18 cellular contexts compared by ENCODE assay signal in the genomic region with DNA sequence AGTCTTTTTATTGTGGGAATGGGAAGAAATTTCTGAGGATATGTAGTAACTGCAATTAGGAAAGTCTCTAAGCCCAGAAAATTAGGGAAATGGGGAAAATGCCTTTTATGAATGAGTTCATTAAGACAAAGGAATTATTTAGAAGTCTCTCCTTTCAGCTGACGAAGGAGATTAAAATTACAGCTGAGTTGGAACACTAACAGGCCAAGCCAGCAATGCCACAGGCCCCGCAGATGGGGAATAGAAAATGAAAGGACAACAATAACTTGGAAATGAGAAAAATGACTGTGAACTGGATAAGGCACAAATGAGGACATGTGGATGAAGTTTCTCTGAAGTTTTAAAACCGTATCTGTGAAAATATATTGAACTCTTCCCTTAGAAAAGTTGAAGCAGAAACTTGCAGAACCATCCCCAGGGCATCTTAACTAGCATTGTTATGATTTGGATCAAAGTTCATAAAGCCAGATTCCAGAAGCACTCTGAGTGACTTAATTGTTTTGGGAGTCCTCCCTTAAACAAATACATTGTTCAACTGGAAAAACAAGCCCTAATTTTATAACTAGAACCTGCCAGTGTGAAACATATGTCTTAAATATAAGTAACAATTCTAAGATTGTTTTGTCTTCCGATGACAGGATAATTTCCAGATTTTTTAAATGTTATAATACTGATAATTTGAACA. TPM values are rescaled to one million over a fixed set of nuclear protein-coding genes. Genes with fewer than 3 reads are reported as not detected.
A peak's percentile ranks its signal among the peaks of the same experiment; 100 is the strongest.
DNase-seq lines count a peak whose midpoint lies in the region; ATAC-seq, FAIRE-seq and TF ChIP-seq lines count a peak whose summit lies in the region.
"Had no signal": no experiment of that assay in that cellular context is flagged by ENCODE, and none has a peak within 500 bp of the region (broad histone marks: within the 10 kb centered on the region; RNA-seq: fewer than 3 reads in every experiment).

No MANE protein-coding gene starts in this region.

- TF ChIP-seq CTCF in MM.1S (IDR thresholded peaks at IDR 0.05; ENCODE audit: low read length) (no peak), chondrocyte (IDR thresholded peaks at IDR 0.05) (no peak)

- H4K20me1 ChIP-seq in MM.1S (ENCODE audit: insufficient read depth, low read length): no peaks in the 10 kb centered on the region

- peaks cover 8% of the 10 kb centered on the region for H3K4me1 Mint-ChIP-seq in chondrocyte (ENCODE audit: low read depth)

- H3K4me3 ChIP-seq in MM.1S (ENCODE audit: low read length) (peak overlapping the region; percentile 10; the same call in 1 of the 2 replicates), skin epidermis (no peak overlapping the region)

- FAIRE-seq in urothelium cell line (lab: Jason Lieb, UNC): no peak

- peaks cover 43% of the 10 kb centered on the region for H3K4me1 ChIP-seq in MM.1S (ENCODE audit: low read length)

- no peaks in the 10 kb centered on the region for H3K27me3 ChIP-seq in MM.1S (replicated peaks; ENCODE audit: insufficient read depth, low read length)

- no peaks in the 10 kb centered on the region for H3K79me2 ChIP-seq in MM.1S (ENCODE audit: low read length)

- H3K27ac Mint-ChIP-seq in chondrocyte (ENCODE audit: unreplicated experiment): peak overlapping the region; percentile 63

- peaks cover 6% of the 10 kb centered on the region for H3K9me3 Mint-ChIP-seq in chondrocyte (ENCODE audit: low read depth)

- no peaks in the 10 kb centered on the region for H3K27me3 Mint-ChIP-seq in chondrocyte (ENCODE audit: low read depth)

- H3F3A ChIP-seq in MM.1S (ENCODE audit: insufficient read depth, low read length): peaks cover 39% of the 10 kb centered on the region

- no peaks in the 10 kb centered on the region for H3K9me2 ChIP-seq in MM.1S (replicated peaks; ENCODE audit: insufficient read depth, low read length)
- H3K9me2 ChIP-seq: SK-N-SH had no signal

- H3K36me3 Mint-ChIP-seq in chondrocyte (ENCODE audit: low read depth): peaks cover 3% of the 10 kb centered on the region

- DNase-seq in MM.1S (no peak), chondrocyte (ENCODE audit: low spot score) (no peak), medulla oblongata (ENCODE audit: extremely low spot score) (peak; percentile 14), NCI-H526 treated with DMSO at 0.1 percent for 48 hours (lab: John Stamatoyannopoulos, UW) (no peak), HCEC 1CT (no peak), urothelium cell line (ENCODE audit: low spot score) (no peak)
- DNase-seq: activated CD4-positive, alpha-beta T cell treated with anti-CD3 and anti-CD28 coated beads for 48 hours; Calu3; effector CD8-positive, alpha-beta T cell; Karpas-422; NCI-H1436 treated with DMSO at 0.1 percent for 48 hours; NCI-H2171 treated with DMSO at 0.1 percent for 48 hours; NCI-H748 treated with DMSO at 0.1 percent for 48 hours; SK-N-SH; stimulated activated CD4-positive, alpha-beta T cell treated with anti-CD3 and anti-CD28 coated beads, Interleukin-4, amount 100 ng/mL, for 4 hours had no signal

- no peak overlapping the region for H3K4me3 Mint-ChIP-seq in chondrocyte (ENCODE audit: unreplicated experiment)

- peak overlapping the region; percentile 34; the same call in 1 of the 2 replicates for H2AFZ ChIP-seq in MM.1S (ENCODE audit: low read length)

- no peaks in the 10 kb centered on the region for H3K9me3 ChIP-seq in MM.1S (replicated peaks; ENCODE audit: insufficient read depth, low read length)
- H3K9me3 ChIP-seq: SK-N-SH had no signal

- peak overlapping the region; percentile 53 for H3K4me2 ChIP-seq in MM.1S (ENCODE audit: low read depth, low read length)
- H3K4me2 ChIP-seq: SK-N-SH had no signal

- H3K9ac ChIP-seq in MM.1S (ENCODE audit: low read length): no peak overlapping the region; the same call in 1 of the 2 replicates
- H3K9ac ChIP-seq: SK-N-SH had no signal

- H3K27ac ChIP-seq in MM.1S (ENCODE audit: low read length) (peak overlapping the region; percentile 2; the same call in 1 of the 2 replicates), skin epidermis (peak overlapping the region in 15 of 21 experiments; percentile 3 to 75 (median 37))

- H3K36me3 ChIP-seq in MM.1S (replicated peaks; ENCODE audit: insufficient read depth, low read length): no peaks in the 10 kb centered on the region

- no peak for ATAC-seq in GM21526 (IDR thresholded peaks at IDR 0.05; ENCODE audit: low FRiP score, unreplicated experiment)
- ATAC-seq: HCT116 had no signal

RNA-seq across cellular contexts. Expression of a gene that starts 51.3 kb away (rescaled TPM):
- total RNA-seq in chondrocyte: 9.6 to 13.6 TPM (median 11.0 TPM) in 3 replicates

RNA-seq across cellular contexts. Expression of a gene that starts 51.4 kb away (rescaled TPM):
- 72.9 to 73.8 TPM (median 73.8 TPM) in 3 replicates for total RNA-seq in chondrocyte
